16 cellular contexts compared by ENCODE assay signal in the genomic region with DNA sequence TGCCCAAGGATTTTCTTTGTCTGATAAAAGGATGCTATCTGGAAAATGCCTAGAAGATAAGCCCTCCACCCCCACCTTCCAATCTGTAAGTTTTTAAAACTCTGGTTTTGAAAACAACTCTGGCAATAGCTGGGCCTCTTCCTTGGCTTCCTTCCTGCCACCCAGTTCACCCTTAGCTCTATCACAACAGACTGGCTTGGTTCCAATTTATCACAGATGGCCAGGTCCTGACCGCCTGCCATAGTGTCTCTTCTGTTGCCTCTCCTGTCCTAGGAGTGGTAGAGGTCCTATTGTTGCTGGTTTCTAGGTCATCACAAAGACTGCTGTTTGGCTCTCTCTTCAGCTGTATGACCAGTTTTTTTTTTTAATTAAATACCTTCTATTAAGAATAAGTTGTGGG.
DNase-seq lines count a peak whose midpoint lies in the region; TF ChIP-seq lines count a peak whose summit lies in the region.
"Had no signal": no experiment of that assay in that cellular context is flagged by ENCODE, and none has a peak within 500 bp of the region (broad histone marks: within the 10 kb centered on the region; RNA-seq: fewer than 3 reads in every experiment).

No MANE protein-coding gene starts in this region.

- DNase-seq in DMS 273 treated with DMSO at 0.1 percent for 48 hours (lab: John Stamatoyannopoulos, UW) (peak; percentile 25), OCI-M1 (lab: John Stamatoyannopoulos, UW) (peak; percentile 7), fibroblast of pulmonary artery (ENCODE audit: low read depth) (peak; percentile 11), SK-N-SH (no peak), 8988T (no peak), progenitor cell of endocrine pancreas (ENCODE audit: low spot score, unreplicated experiment) (no peak)
- DNase-seq: GDM1, MV-4-11, NCI-H1105 treated with DMSO at 0.1 percent for 48 hours, NCI-H2029 treated with DMSO at 0.1 percent for 48 hours, NCI-H748 treated with DMSO at 0.1 percent for 48 hours, Peyer's patch, T-helper 1 cell had no signal

- WGBS in SK-N-SH (ENCODE audit: low lambda C conversion rate), result 90% methylated on average over 1 of the region's 1 CpG

- CTCF ChIA-PET in SK-N-SH (lab: Yijun Ruan, JAX), result interaction anchor here (1.0 to 1.5 kb wide), 2 partner anchors 15 to 20 kb away, joined by 3 read pairs; no protein-coding TSS in a partner anchor

- H3K9me3 ChIP-seq in BLaER1 (no peaks in the 10 kb centered on the region), SK-N-SH (no peaks in the 10 kb centered on the region)
- H3K9me3 ChIP-seq: Peyer's patch had no signal

- TF ChIP-seq EP300 in SK-N-SH (IDR thresholded peaks at IDR 0.05; ENCODE audit: borderline replicate concordance in 1 of 2, low read depth in 1 of 2, low read length in 1 of 2), result no peak

- H3K4me2 ChIP-seq in BLaER1 (peak overlapping the region; percentile 44), SK-N-SH (no peak overlapping the region)

- TF ChIP-seq RAD21 in SK-N-SH (IDR thresholded peaks at IDR 0.05; ENCODE audit: low read length), result no peak

- H4K20me1 ChIP-seq in BLaER1 (no peaks in the 10 kb centered on the region), SK-N-SH (ENCODE audit: insufficient read depth) (no peaks in the 10 kb centered on the region)

- no peaks in the 10 kb centered on the region for H3K27me3 Mint-ChIP-seq in progenitor cell of endocrine pancreas
- H3K27me3 Mint-ChIP-seq: IgD-negative memory B cell had no signal

- peaks cover 7% of the 10 kb centered on the region; the same call in 1 of the 2 replicates for H3K4me1 ChIP-seq in BLaER1
- no peaks in the 10 kb centered on the region for H3K4me1 ChIP-seq in SK-N-SH (ENCODE audit: control insufficient read depth in 1 of 2, insufficient read depth in 2 of 2, low read depth in 1 of 2, low read length in 1 of 2)
- H3K4me1 ChIP-seq: Peyer's patch had no signal

- H3K27me3 ChIP-seq in BLaER1 (no peaks in the 10 kb centered on the region), SK-N-SH (ENCODE audit: insufficient read depth) (no peaks in the 10 kb centered on the region)
- H3K27me3 ChIP-seq: Peyer's patch had no signal

- POLR2A ChIA-PET in SK-N-SH (lab: Yijun Ruan, JAX), result no interaction called here

- no peak overlapping the region for H3K27ac Mint-ChIP-seq in progenitor cell of endocrine pancreas
- H3K27ac Mint-ChIP-seq: CD14-positive monocyte, IgD-negative memory B cell had no signal

- no peaks in the 10 kb centered on the region for H3K79me2 ChIP-seq in SK-N-SH (ENCODE audit: insufficient read depth)

- H3K9ac ChIP-seq in BLaER1, result no peak overlapping the region
- no peak overlapping the region for H3K9ac ChIP-seq in SK-N-SH

- H3K4me3 Mint-ChIP-seq in progenitor cell of endocrine pancreas (ENCODE audit: low read depth), result no peak overlapping the region
- H3K4me3 Mint-ChIP-seq: CD14-positive monocyte, IgD-negative memory B cell had no signal

- H3K9me2 ChIP-seq in SK-N-SH, result no peaks in the 10 kb centered on the region

- no peak overlapping the region for H3K4me3 ChIP-seq in BLaER1
- no peak overlapping the region for H3K4me3 ChIP-seq in fibroblast of pulmonary artery (replicated peaks; ENCODE audit: low read depth, low read length)
- no peak overlapping the region for H3K4me3 ChIP-seq in SK-N-SH (ENCODE audit: low read depth in 2 of 2, low read length in 1 of 2)
- H3K4me3 ChIP-seq: Peyer's patch had no signal

- H3K4me1 Mint-ChIP-seq in progenitor cell of endocrine pancreas (ENCODE audit: low read depth), result no peaks in the 10 kb centered on the region
- H3K4me1 Mint-ChIP-seq: CD14-positive monocyte, IgD-negative memory B cell had no signal

- TF ChIP-seq CTCF in fibroblast of pulmonary artery (IDR thresholded peaks at IDR 0.05; ENCODE audit: low read length, missing control alignments), result no peak
- no peak for TF ChIP-seq CTCF in SK-N-SH (IDR thresholded peaks at IDR 0.05)
- TF ChIP-seq CTCF in progenitor cell of endocrine pancreas (IDR thresholded peaks at IDR 0.05; ENCODE audit: unreplicated experiment), result no peak

- H3K9me3 Mint-ChIP-seq in progenitor cell of endocrine pancreas (ENCODE audit: low read depth), result no peaks in the 10 kb centered on the region
- H3K9me3 Mint-ChIP-seq: IgD-negative memory B cell had no signal

- H3K36me3 ChIP-seq in BLaER1 (no peaks in the 10 kb centered on the region), SK-N-SH (replicated peaks in 1 of 2; ENCODE audit: control insufficient read depth in 1 of 2, insufficient read depth in 2 of 2, low read length in 1 of 2) (no peaks in the 10 kb centered on the region)
- H3K36me3 ChIP-seq: Peyer's patch had no signal

- H3K36me3 Mint-ChIP-seq in progenitor cell of endocrine pancreas (ENCODE audit: insufficient read depth), result no peaks in the 10 kb centered on the region
- H3K36me3 Mint-ChIP-seq: CD14-positive monocyte, IgD-negative memory B cell had no signal

- H3K27ac ChIP-seq in BLaER1 (no peak overlapping the region), SK-N-SH (ENCODE audit: low read depth in 2 of 2, low read length in 1 of 2) (no peak overlapping the region)
- H3K27ac ChIP-seq: Peyer's patch had no signal

- no peak overlapping the region for H2AFZ ChIP-seq in SK-N-SH (ENCODE audit: low read depth)

- H3F3A ChIP-seq in SK-N-SH (replicated peaks; ENCODE audit: insufficient read depth), result no peaks in the 10 kb centered on the region

TF ChIP-seq in SK-N-SH, 30 proteins besides CTCF, POLR2A, EP300 and RAD21:
- TF ChIP-seq TAF1 (IDR thresholded peaks at IDR 0.05; ENCODE audit: borderline replicate concordance, low read depth, low read length), result no peak
- no peak for TF ChIP-seq MXI1 (IDR thresholded peaks at IDR 0.05; ENCODE audit: low read depth, low read length)
- TF ChIP-seq ELF1 (IDR thresholded peaks at IDR 0.05), result no peak
- TF ChIP-seq, protein P1, sequence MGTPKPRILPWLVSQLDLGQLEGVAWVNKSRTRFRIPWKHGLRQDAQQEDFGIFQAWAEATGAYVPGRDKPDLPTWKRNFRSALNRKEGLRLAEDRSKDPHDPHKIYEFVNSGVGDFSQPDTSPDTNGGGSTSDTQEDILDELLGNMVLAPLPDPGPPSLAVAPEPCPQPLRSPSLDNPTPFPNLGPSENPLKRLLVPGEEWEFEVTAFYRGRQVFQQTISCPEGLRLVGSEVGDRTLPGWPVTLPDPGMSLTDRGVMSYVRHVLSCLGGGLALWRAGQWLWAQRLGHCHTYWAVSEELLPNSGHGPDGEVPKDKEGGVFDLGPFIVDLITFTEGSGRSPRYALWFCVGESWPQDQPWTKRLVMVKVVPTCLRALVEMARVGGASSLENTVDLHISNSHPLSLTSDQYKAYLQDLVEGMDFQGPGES (IDR thresholded peaks at IDR 0.05; ENCODE audit: low read depth, low read length), result no peak
- TF ChIP-seq, protein P2, sequence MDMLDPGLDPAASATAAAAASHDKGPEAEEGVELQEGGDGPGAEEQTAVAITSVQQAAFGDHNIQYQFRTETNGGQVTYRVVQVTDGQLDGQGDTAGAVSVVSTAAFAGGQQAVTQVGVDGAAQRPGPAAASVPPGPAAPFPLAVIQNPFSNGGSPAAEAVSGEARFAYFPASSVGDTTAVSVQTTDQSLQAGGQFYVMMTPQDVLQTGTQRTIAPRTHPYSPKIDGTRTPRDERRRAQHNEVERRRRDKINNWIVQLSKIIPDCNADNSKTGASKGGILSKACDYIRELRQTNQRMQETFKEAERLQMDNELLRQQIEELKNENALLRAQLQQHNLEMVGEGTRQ (IDR thresholded peaks at IDR 0.05; ENCODE audit: borderline replicate concordance, low read depth, low read length), result no peak
- no peak for TF ChIP-seq FOSL2 (IDR thresholded peaks at IDR 0.05; ENCODE audit: borderline replicate concordance, low read depth)
- TF ChIP-seq CHD2 (IDR thresholded peaks at IDR 0.05; ENCODE audit: low read length, partially characterized antibody), result no peak
- TF ChIP-seq FOXM1 (IDR thresholded peaks at IDR 0.05; ENCODE audit: low read depth), result no peak
- TF ChIP-seq JUND (IDR thresholded peaks at IDR 0.05), result no peak
- TF ChIP-seq NFIC (IDR thresholded peaks at IDR 0.05; ENCODE audit: borderline replicate concordance), result no peak
- no peak for TF ChIP-seq RCOR1 (IDR thresholded peaks at IDR 0.05; ENCODE audit: low read length)
- TF ChIP-seq, protein P3, sequence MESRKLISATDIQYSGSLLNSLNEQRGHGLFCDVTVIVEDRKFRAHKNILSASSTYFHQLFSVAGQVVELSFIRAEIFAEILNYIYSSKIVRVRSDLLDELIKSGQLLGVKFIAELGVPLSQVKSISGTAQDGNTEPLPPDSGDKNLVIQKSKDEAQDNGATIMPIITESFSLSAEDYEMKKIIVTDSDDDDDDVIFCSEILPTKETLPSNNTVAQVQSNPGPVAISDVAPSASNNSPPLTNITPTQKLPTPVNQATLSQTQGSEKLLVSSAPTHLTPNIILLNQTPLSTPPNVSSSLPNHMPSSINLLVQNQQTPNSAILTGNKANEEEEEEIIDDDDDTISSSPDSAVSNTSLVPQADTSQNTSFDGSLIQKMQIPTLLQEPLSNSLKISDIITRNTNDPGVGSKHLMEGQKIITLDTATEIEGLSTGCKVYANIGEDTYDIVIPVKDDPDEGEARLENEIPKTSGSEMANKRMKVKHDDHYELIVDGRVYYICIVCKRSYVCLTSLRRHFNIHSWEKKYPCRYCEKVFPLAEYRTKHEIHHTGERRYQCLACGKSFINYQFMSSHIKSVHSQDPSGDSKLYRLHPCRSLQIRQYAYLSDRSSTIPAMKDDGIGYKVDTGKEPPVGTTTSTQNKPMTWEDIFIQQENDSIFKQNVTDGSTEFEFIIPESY (IDR thresholded peaks at IDR 0.05; ENCODE audit: borderline replicate concordance, low read depth), result no peak
- TF ChIP-seq TCF12 (IDR thresholded peaks at IDR 0.05), result no peak
- TF ChIP-seq YY1 (IDR thresholded peaks at IDR 0.05; ENCODE audit: low read depth), result no peak
- TF ChIP-seq TEAD4 (IDR thresholded peaks at IDR 0.05; ENCODE audit: borderline replicate concordance, insufficient read depth), result no peak
- no peak for TF ChIP-seq FOXJ3 (CRISPR knock-in tag; IDR thresholded peaks at IDR 0.05)

Comparison
In these comparisons a context has a peak if more than half of its experiments do, and no peak if none do; other contexts are left out.
1. DNase-seq: peak in DMS 273 treated with DMSO at 0.1 percent for 48 hours (single experiment), OCI-M1 (single experiment) and fibroblast of pulmonary artery (single experiment); none in SK-N-SH (single experiment), 8988T (single experiment) and progenitor cell of endocrine pancreas (single experiment).